Comparison of ENCODE assay signal across 8 cellular contexts in the genomic region with DNA sequence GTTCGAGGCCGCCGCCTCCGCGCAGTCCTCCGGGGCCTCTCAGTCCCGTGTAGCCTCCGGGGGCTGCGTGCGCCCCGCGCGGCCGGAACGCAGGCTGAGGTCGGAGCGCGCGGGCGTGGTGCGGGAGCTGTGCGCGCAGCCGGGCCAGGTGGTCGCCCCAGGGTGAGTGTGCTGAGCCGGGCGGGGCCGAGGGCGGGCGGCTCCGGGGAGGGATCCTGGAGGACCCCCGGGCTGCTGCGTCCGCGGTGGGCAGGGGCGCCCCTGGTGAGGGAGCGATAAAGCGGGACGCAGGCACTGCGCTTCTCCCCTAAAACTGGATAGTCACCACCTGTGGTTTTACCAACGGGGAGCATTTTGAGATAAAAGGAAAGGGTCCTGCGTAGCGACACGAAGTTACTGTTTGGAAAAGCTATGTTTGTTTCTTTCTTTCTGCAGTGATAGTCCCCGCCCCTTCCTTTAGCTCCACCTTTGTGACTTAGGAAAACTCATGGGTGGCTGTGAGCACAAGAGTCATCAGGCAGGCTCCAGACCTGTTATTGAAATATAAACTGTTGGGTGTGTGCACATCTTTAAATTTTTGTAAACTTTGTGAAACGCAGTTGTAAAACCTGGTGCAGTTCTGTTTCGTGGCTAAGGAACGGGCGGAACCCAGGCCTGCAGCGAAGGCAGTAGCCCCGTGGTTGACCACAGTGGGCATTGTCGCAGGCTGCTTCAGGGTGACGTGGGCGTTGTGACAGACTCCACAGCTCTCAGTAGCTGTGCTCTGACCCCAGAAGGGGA. TPM values are rescaled to one million over a fixed set of nuclear protein-coding genes. Genes with fewer than 3 reads are reported as not detected.
A peak's percentile ranks its signal among the peaks of the same experiment; 100 is the strongest.
DNase-seq lines count a peak whose midpoint lies in the region; ATAC-seq, FAIRE-seq and TF ChIP-seq lines count a peak whose summit lies in the region.

No MANE protein-coding gene starts in this region.

- H3K27me3 Mint-ChIP-seq in activated T-cell treated with anti-CD3 and anti-CD28 coated beads, Interleukin-2, amount 50 U/mL, for 72 hours (ENCODE audit: low read depth) = no peaks in the 10 kb centered on the region

- no peaks in the 10 kb centered on the region for H3K27me3 ChIP-seq in GM06990 (replicated peaks; ENCODE audit: control insufficient read depth, insufficient read depth, low read length)

- TF ChIP-seq CTCF in GM06990 (IDR thresholded peaks at IDR 0.05; ENCODE audit: insufficient read depth, low read length, poor library complexity, severe bottlenecking) (no peak), fibroblast of villous mesenchyme (IDR thresholded peaks at IDR 0.05; ENCODE audit: insufficient read depth, low read depth, low read length) (no peak)

- H3K4me3 Mint-ChIP-seq in activated T-cell treated with anti-CD3 and anti-CD28 coated beads, Interleukin-2, amount 50 U/mL, for 72 hours = peak overlapping the region; percentile 91

- FAIRE-seq in frontal cortex (lab: Jason Lieb, UNC) = no peak

- H3K36me3 Mint-ChIP-seq in activated T-cell treated with anti-CD3 and anti-CD28 coated beads, Interleukin-2, amount 50 U/mL, for 72 hours (ENCODE audit: insufficient read depth in 2 of 2) = peaks cover 2 to 19% of the 10 kb centered on the region in 2 donors

- DNase-seq in GM06990 (ENCODE audit: extremely low read depth, insufficient read length) (no peak), NCI-H2227 (lab: John Stamatoyannopoulos, UW; ENCODE audit: unreplicated experiment) (peak; percentile 49), fibroblast of villous mesenchyme (ENCODE audit: low read depth) (peak; percentile 71), posterior vena cava (ENCODE audit: low spot score) (peak; percentile 82), frontal cortex (ENCODE audit: low spot score in 2 of 2) (no peak), NCI-H1930 (lab: John Stamatoyannopoulos, UW) (no peak)
- DNase-seq in activated T-cell treated with anti-CD3 and anti-CD28 coated beads, Interleukin-2, amount 50 U/mL, for 72 hours = peak; percentile 59 to 75

- H3K27ac Mint-ChIP-seq in activated T-cell treated with anti-CD3 and anti-CD28 coated beads, Interleukin-2, amount 50 U/mL, for 72 hours = peak overlapping the region; percentile 90

- H3K36me3 ChIP-seq in GM06990 (ENCODE audit: control insufficient read depth, insufficient read depth, low read length) = peaks cover 2% of the 10 kb centered on the region; the same call in 1 of the 2 replicates

- H3K4me1 Mint-ChIP-seq in activated T-cell treated with anti-CD3 and anti-CD28 coated beads, Interleukin-2, amount 50 U/mL, for 72 hours (ENCODE audit: low read depth) = peaks cover 72% of the 10 kb centered on the region

- H3K4me3 ChIP-seq in GM06990 (replicated peaks; ENCODE audit: low read depth, low read length) = peak overlapping the region; percentile 90
- peak overlapping the region; percentile 90 for H3K4me3 ChIP-seq in fibroblast of villous mesenchyme (ENCODE audit: low read depth, low read length)

- no peaks in the 10 kb centered on the region for H3K9me3 Mint-ChIP-seq in activated T-cell treated with anti-CD3 and anti-CD28 coated beads, Interleukin-2, amount 50 U/mL, for 72 hours

- ATAC-seq in HG02623 (IDR thresholded peaks at IDR 0.05; ENCODE audit: unreplicated experiment) = peak; percentile 1
- peak in 1 of 2 donors; percentile 16 for ATAC-seq in activated T-cell treated with anti-CD3 and anti-CD28 coated beads, Interleukin-2, amount 50 U/mL, for 72 hours (replicated peaks in 1 of 2)

- intact Hi-C loops in posterior vena cava (cut with DNase I) = no loop called here

RNA-seq across cellular contexts. Expression of a gene that starts 0.7 kb away (rescaled TPM):
- 100 to 1,000 TPM in 1 of 2 donors, 10 to 100 TPM in 1; 30.1 to 103 TPM for total RNA-seq in activated T-cell treated with anti-CD3 and anti-CD28 coated beads, Interleukin-2, amount 50 U/mL, for 72 hours
- total RNA-seq in fibroblast of villous mesenchyme = 20.7 and 21.3 TPM in 2 replicates
- 10 to 100 TPM; 13.8 to 15.4 TPM for total RNA-seq in posterior vena cava
- total RNA-seq in frontal cortex = 16.7 TPM

Comparison
In these comparisons a context has a peak if more than half of its experiments do, and no peak if none do; other contexts are left out.
1. DNase-seq: peak in NCI-H2227 (single experiment), activated T-cell treated with anti-CD3 and anti-CD28 coated beads, Interleukin-2, amount 50 U/mL, for 72 hours (2 of 2), fibroblast of villous mesenchyme (single experiment) and posterior vena cava (single experiment); none in GM06990 (single experiment), frontal cortex (0 of 2) and NCI-H1930 (0 of 2).